In genomic region chr19:44401108-44401786, GRCh38 we compare ENCODE assay signal across 9 cellular contexts. TPM values are rescaled to one million over a fixed set of nuclear protein-coding genes. Genes with fewer than 3 reads are reported as not detected.
DNase-seq lines count a peak whose midpoint lies in the region; ATAC-seq, FAIRE-seq and TF ChIP-seq lines count a peak whose summit lies in the region.
"Had no signal": no experiment of that assay in that cellular context is flagged by ENCODE, and none has a peak within 500 bp of the region (broad histone marks: within the 10 kb centered on the region; RNA-seq: fewer than 3 reads in every experiment).

Gene ZNF285, minus strand, starts transcription at chr19:44401608. Its CDS starts 4,395 bp downstream, at chr19:44397213.

- H3K27ac ChIP-seq in HepG2 (ENCODE audit: extremely low read length, insufficient read depth, low read length), result no peak within 1 kb of the TSS

- no peaks in the 10 kb centered on the region for H3K4me1 ChIP-seq in HepG2 (ENCODE audit: insufficient read depth, low read length)

- H3K4me3 Mint-ChIP-seq in dendritic cell treated with granulocyte-macrophage colony-stimulating factor and Interleukin-4, amounts not matched to agents 40 ng/mL and 50 ng/mL, for 4 days, result peak within 1 kb of the TSS; percentile 79

- BruUV-seq in HepG2 (replicated peaks; lab: Mats Ljungman, UMichigan), result TSS peak; percentile 75

- peak within 1 kb of the TSS; percentile 26; the same call in 1 of the 2 replicates for H3K9ac ChIP-seq in HepG2 (ENCODE audit: insufficient read depth, low read depth, low read length)

- TF ChIP-seq EP300 in HepG2 (IDR thresholded peaks at IDR 0.05; ENCODE audit: low read depth in 2 of 2, low read length in 2 of 2), result no peak
- no peak for TF ChIP-seq EP300 in HepG2 (CRISPR knock-in tag; IDR thresholded peaks at IDR 0.05; ENCODE audit: borderline replicate concordance)

- no peaks in the 10 kb centered on the region for H3K36me3 ChIP-seq in HepG2 (replicated peaks in 1 of 2; ENCODE audit: control insufficient read depth in 1 of 2, insufficient read depth in 2 of 2, low read length in 2 of 2)

- no peak for FAIRE-seq in HepG2 (lab: Jason Lieb, UNC)

- in situ Hi-C loops in HepG2 (cut with HindIII; ENCODE audit: extremely low pct_ligation_motif_present, low pct_unique_long_range_greater_than_20kb), result no loop called here

- DNase-seq in activated gamma-delta T cell treated with Interleukin-2 at 50 U/mL for 16 hours (peak; percentile 69), activated gamma-delta T cell (lab: John Stamatoyannopoulos, UW) (no peak), HepG2 (ENCODE audit: low spot score) (peak; percentile 84), NCI-H82 treated with DMSO at 0.1 percent for 48 hours (lab: John Stamatoyannopoulos, UW; ENCODE audit: unreplicated experiment) (no peak), NCI-H1048 (lab: John Stamatoyannopoulos, UW) (no peak)
- peak; percentile 68 for DNase-seq in activated CD4-positive, CD25-positive, alpha-beta regulatory T cell treated with anti-CD3 and anti-CD28 coated beads, Interleukin-2, amount 50 U/mL, for 72 hours
- peak; percentile 71 to 80 for DNase-seq in stimulated activated CD4-positive, alpha-beta T cell treated with anti-CD3 and anti-CD28 coated beads, Interleukin-2, amount 100 ng/mL, for 24 hours
- DNase-seq: DND-41 had no signal

- intact Hi-C loops in dendritic cell treated with granulocyte-macrophage colony-stimulating factor and Interleukin-4, amounts not matched to agents 40 ng/mL and 50 ng/mL, for 4 days (cut with micrococcal nuclease), result loop anchor here (10.0 kb wide), 1 partner anchor 104 kb away; the partner anchor contains the start of gene ZNF180
- intact Hi-C loops in HepG2 (cut with micrococcal nuclease; ENCODE audit: unreplicated experiment), result no loop called here

- H3K9me3 ChIP-seq in HepG2 (ENCODE audit: low read length), result peaks cover 34% of the 10 kb centered on the region

- H3K36me3 Mint-ChIP-seq in dendritic cell treated with granulocyte-macrophage colony-stimulating factor and Interleukin-4, amounts not matched to agents 40 ng/mL and 50 ng/mL, for 4 days (ENCODE audit: low read depth), result peaks cover 25% of the 10 kb centered on the region

- H3K27me3 ChIP-seq in HepG2 (ENCODE audit: control insufficient read depth in 1 of 2, insufficient read depth in 2 of 2, low read length in 2 of 2), result no peaks in the 10 kb centered on the region

- TF ChIP-seq RAD21 in HepG2 (CRISPR knock-in tag; IDR thresholded peaks at IDR 0.05), result no peak

- peaks cover 9% of the 10 kb centered on the region for H3K4me1 Mint-ChIP-seq in dendritic cell treated with granulocyte-macrophage colony-stimulating factor and Interleukin-4, amounts not matched to agents 40 ng/mL and 50 ng/mL, for 4 days (ENCODE audit: low read depth)

- 34% methylated on average over 31 of the region's 38 CpGs for WGBS in HepG2 (ENCODE audit: low lambda C conversion rate)

- H3K27ac Mint-ChIP-seq in dendritic cell treated with granulocyte-macrophage colony-stimulating factor and Interleukin-4, amounts not matched to agents 40 ng/mL and 50 ng/mL, for 4 days, result peak within 1 kb of the TSS; percentile 72

- peak within 1 kb of the TSS; percentile 67 for H3K4me2 ChIP-seq in HepG2 (ENCODE audit: low read depth, low read length)

- H3K4me3 ChIP-seq in HepG2 (replicated peaks in 1 of 3; ENCODE audit: insufficient read depth in 1 of 3, low read depth in 2 of 3, low read length in 3 of 3), result peak within 1 kb of the TSS; percentile 61 to 76 (median 74)

- CTCF ChIA-PET in HepG2 (lab: Yijun Ruan, JAX; ENCODE audit: low intra/inter-chr PET ratio, low total read pairs), result no interaction called here

- no peaks in the 10 kb centered on the region for H4K20me1 ChIP-seq in HepG2 (ENCODE audit: insufficient read depth, low read length)

- peaks cover 2% of the 10 kb centered on the region for H3K27me3 Mint-ChIP-seq in dendritic cell treated with granulocyte-macrophage colony-stimulating factor and Interleukin-4, amounts not matched to agents 40 ng/mL and 50 ng/mL, for 4 days

- TF ChIP-seq POLR2A in HepG2 (IDR thresholded peaks at IDR 0.05; ENCODE audit: insufficient read depth in 1 of 2, low read depth in 2 of 2, low read length in 2 of 2), result peak in 1 of 2 experiments; percentile 20; a peak in 1 of 4 replicates

- TF ChIP-seq CTCF in HepG2 (CRISPR knock-in tag; IDR thresholded peaks at IDR 0.05), result no peak

- POLR2A ChIA-PET in HepG2 (lab: Yijun Ruan, JAX), result no interaction called here

- no peaks in the 10 kb centered on the region for H3K79me2 ChIP-seq in HepG2 (ENCODE audit: insufficient read depth, low read length)

- peaks cover 68% of the 10 kb centered on the region for H3K9me3 Mint-ChIP-seq in dendritic cell treated with granulocyte-macrophage colony-stimulating factor and Interleukin-4, amounts not matched to agents 40 ng/mL and 50 ng/mL, for 4 days

- peak; percentile 95 for ATAC-seq in HepG2

- peak within 1 kb of the TSS; percentile 77 for H2AFZ ChIP-seq in HepG2 (ENCODE audit: low read length)

TF ChIP-seq in HepG2, 621 proteins besides CTCF, POLR2A, EP300 and RAD21 (continues in another document):
- TF ChIP-seq ZNF768 (CRISPR knock-in tag; IDR thresholded peaks at IDR 0.05) (no peak), ZNF33A (CRISPR knock-in tag; IDR thresholded peaks at IDR 0.05; ENCODE audit: borderline replicate concordance) (no peak), SAP130 (CRISPR knock-in tag; IDR thresholded peaks at IDR 0.05; ENCODE audit: low read depth) (peak; percentile 52; the same call in 1 of the 2 replicates), KAT8 (CRISPR knock-in tag; IDR thresholded peaks at IDR 0.05) (peak; percentile 80), RBFOX2 (IDR thresholded peaks at IDR 0.05; ENCODE audit: low read depth, low read length) (0 out of 2 replicates have a peak, but pooled peaks have one; percentile 39), BRF2 (CRISPR knock-in tag; IDR thresholded peaks at IDR 0.05) (no peak), ZFY (CRISPR knock-in tag; IDR thresholded peaks at IDR 0.05) (peak; percentile 63; the same call in 1 of the 2 replicates), ZNF235 (CRISPR knock-in tag; IDR thresholded peaks at IDR 0.05; ENCODE audit: borderline replicate concordance) (no peak), ASH2L (IDR thresholded peaks at IDR 0.05; ENCODE audit: insufficient read length, low read depth, low read length) (no peak), CREB3 (CRISPR knock-in tag; IDR thresholded peaks at IDR 0.05) (no peak)

RNA-seq across cellular contexts. Expression of gene ZNF285, which starts in this region (rescaled TPM):
- 1.7 and 3.2 TPM in 2 replicates for total RNA-seq in HepG2 (2016; rRNA removed; fragmentation: Illumina TruSeq; extraction: Trizol)
- 0.71 TPM in 2 replicates for total RNA-seq in HepG2 (2016; cell fraction: cytosol; rRNA removed; fragmentation: Illumina TruSeq; extraction: Trizol; ENCODE audit: low read depth)
- 1.9 and 2.6 TPM in 2 replicates for total RNA-seq in HepG2 (2016; cell fraction: insoluble cytoplasmic fraction; rRNA removed; fragmentation: Illumina TruSeq; extraction: Trizol)
- 1.7 and 1.8 TPM in 2 replicates for total RNA-seq in HepG2 (2016; cell fraction: membrane; rRNA removed; fragmentation: Illumina TruSeq; extraction: Trizol)
- 2.4 TPM in 2 replicates for total RNA-seq in HepG2 (2016; cell fraction: nucleus; rRNA removed; fragmentation: Illumina TruSeq; extraction: Trizol)
- polyA plus RNA-seq in HepG2 (2011; rRNA removed), result 0.78 and 0.82 TPM in 2 replicates
- 0.11 and 0.72 TPM in 2 replicates for polyA plus RNA-seq in HepG2 (2011; cell fraction: cytosol; rRNA removed)
- 0.98 and 1.9 TPM in 2 replicates for polyA plus RNA-seq in HepG2 (2011; cell fraction: nucleus; rRNA removed)
- polyA plus RNA-seq in HepG2 (2012), result 1.1 and 1.4 TPM in 2 replicates
- 0.28 and 0.35 TPM in 2 replicates for polyA plus RNA-seq in HepG2 (2016; cell fraction: cytosol; fragmentation: Illumina TruSeq; extraction: Trizol; ENCODE audit: low read depth)
- polyA plus RNA-seq in HepG2 (2016; cell fraction: insoluble cytoplasmic fraction; fragmentation: Illumina TruSeq; extraction: Trizol; ENCODE audit: low read depth), result 1.9 and 2.1 TPM in 2 replicates
- polyA plus RNA-seq in HepG2 (2016; cell fraction: membrane; fragmentation: Illumina TruSeq; extraction: Trizol; ENCODE audit: low read depth), result 0.40 and 0.73 TPM in 2 replicates
- polyA plus RNA-seq in HepG2 (2016; cell fraction: nucleus; fragmentation: Illumina TruSeq; extraction: Trizol; ENCODE audit: insufficient read depth, low read depth), result 2.7 and 2.9 TPM in 2 replicates
- 0.08 and 0.23 TPM in 2 replicates for polyA minus RNA-seq in HepG2 (2011; rRNA and poly(A)+ RNA removed; ENCODE audit: low replicate concordance)
- polyA minus RNA-seq in HepG2 (2011; cell fraction: cytosol; rRNA and poly(A)+ RNA removed), result 0.79 and 1.1 TPM in 2 replicates
- polyA minus RNA-seq in HepG2 (2011; cell fraction: nucleus; rRNA and poly(A)+ RNA removed), result 3.7 and 6.3 TPM in 2 replicates

Comparison
In these comparisons a context has a peak if more than half of its experiments do, and no peak if none do; other contexts are left out.
1. DNase-seq: peak in activated gamma-delta T cell treated with Interleukin-2 at 50 U/mL for 16 hours (single experiment), activated CD4-positive, CD25-positive, alpha-beta regulatory T cell treated with anti-CD3 and anti-CD28 coated beads, Interleukin-2, amount 50 U/mL, for 72 hours (single experiment), HepG2 (single experiment) and stimulated activated CD4-positive, alpha-beta T cell treated with anti-CD3 and anti-CD28 coated beads, Interleukin-2, amount 100 ng/mL, for 24 hours (2 of 2); none in activated gamma-delta T cell (single experiment), NCI-H82 treated with DMSO at 0.1 percent for 48 hours (single experiment) and NCI-H1048 (single experiment).